In the genomic region with DNA sequence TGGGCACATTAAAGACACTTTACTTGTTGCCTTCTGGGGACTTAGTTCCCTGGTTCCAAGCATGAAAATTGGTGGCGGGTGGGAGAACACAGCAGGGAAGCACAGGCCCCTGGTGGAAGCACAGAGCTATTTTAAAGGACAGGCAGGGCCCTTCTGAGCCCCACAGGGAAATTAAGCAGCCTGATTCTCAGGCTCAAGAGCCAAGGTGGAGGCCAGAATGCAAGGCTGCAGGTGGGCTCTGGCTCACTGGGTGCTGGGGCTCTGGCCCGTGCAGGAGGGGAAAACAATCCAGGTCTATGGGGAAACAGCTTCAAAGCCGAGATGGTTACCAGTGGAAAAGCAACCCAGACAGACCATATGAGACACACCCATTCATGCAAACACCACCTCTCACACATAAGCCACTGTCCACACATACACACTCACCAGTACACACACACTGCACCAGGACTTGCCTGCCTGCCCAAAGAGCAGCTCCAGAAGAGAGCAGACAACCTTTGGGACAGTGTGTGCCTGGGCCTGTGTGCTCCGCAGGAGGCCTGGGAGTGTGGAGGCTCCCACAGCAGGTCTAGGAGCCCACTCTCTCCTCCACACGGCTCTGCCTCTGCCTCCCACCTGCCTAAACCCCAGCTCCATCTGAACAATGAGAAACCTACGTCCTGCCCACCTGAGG, we compare ENCODE assay signal across 13 cellular contexts. TPM values are rescaled to one million over a fixed set of nuclear protein-coding genes. Genes with fewer than 3 reads are reported as not detected.
DNase-seq lines count a peak whose midpoint lies in the region; ATAC-seq and TF ChIP-seq lines count a peak whose summit lies in the region.
"Had no signal": no experiment of that assay in that cellular context is flagged by ENCODE, and none has a peak within 500 bp of the region (broad histone marks: within the 10 kb centered on the region; RNA-seq: fewer than 3 reads in every experiment).

No MANE protein-coding gene starts in this region.

- ATAC-seq in HG02870 (IDR thresholded peaks at IDR 0.05; ENCODE audit: unreplicated experiment), result no peak

- peak overlapping the region; percentile 51; the same call in 1 of the 2 replicates for H3K9ac ChIP-seq in OCI-LY1 (ENCODE audit: low read length)
- H3K9ac ChIP-seq in subcutaneous abdominal adipose tissue (ENCODE audit: low read length in 5 of 5), result peak overlapping the region in 3 of 5 donors; percentile 7 to 60 (median 54)

- no peaks in the 10 kb centered on the region for H3K9me3 ChIP-seq in OCI-LY1 (ENCODE audit: low read length)
- no peaks in the 10 kb centered on the region for H3K9me3 ChIP-seq in left ventricle myocardium inferior (replicated peaks)
- H3K9me3 ChIP-seq in subcutaneous abdominal adipose tissue (ENCODE audit: control insufficient read depth in 5 of 5, low read length in 5 of 5), result no peaks in the 10 kb centered on the region
- H3K9me3 ChIP-seq: ovary had no signal

- H3K4me1 ChIP-seq in OCI-LY1 (ENCODE audit: insufficient read depth, low read length, severe bottlenecking) (peaks cover 55% of the 10 kb centered on the region), left ventricle myocardium inferior (peaks cover 98% of the 10 kb centered on the region), subcutaneous abdominal adipose tissue (ENCODE audit: control insufficient read depth in 5 of 5, insufficient read depth in 5 of 5, low read length in 5 of 5) (peaks cover 11 to 68% (median 61%) of the 10 kb centered on the region in 5 donors)

- H3K9me2 ChIP-seq in OCI-LY1 (ENCODE audit: low read depth, low read length), result no peaks in the 10 kb centered on the region

- TF ChIP-seq CTCF in OCI-LY1 (IDR thresholded peaks at IDR 0.05; ENCODE audit: low read length) (no peak), left ventricle myocardium inferior (IDR thresholded peaks at IDR 0.05; ENCODE audit: borderline replicate concordance) (no peak), GM20000 (IDR thresholded peaks at IDR 0.05; ENCODE audit: extremely low read depth, missing control alignments) (no peak)

- H2AFZ ChIP-seq in OCI-LY1 (ENCODE audit: low read length), result no peak overlapping the region

- intact Hi-C loops in left ventricle myocardium inferior (cut with micrococcal nuclease), result no loop called here

- H3K27me3 ChIP-seq in OCI-LY1 (ENCODE audit: insufficient read depth, low read length) (no peaks in the 10 kb centered on the region), left ventricle myocardium inferior (ENCODE audit: low read depth) (no peaks in the 10 kb centered on the region), subcutaneous abdominal adipose tissue (ENCODE audit: control insufficient read depth in 5 of 5, insufficient read depth in 4 of 5, low read length in 5 of 5) (no peaks in the 10 kb centered on the region)
- H3K27me3 ChIP-seq: ovary had no signal

- H3F3A ChIP-seq in OCI-LY1 (ENCODE audit: insufficient read depth, low read length), result no peaks in the 10 kb centered on the region

- in situ Hi-C loops in KBM-7 (cut with MboI; ENCODE audit: low pct_unique_long_range_greater_than_20kb, low sequenced_read_pairs), result no loop called here

- no peaks in the 10 kb centered on the region for H3K79me2 ChIP-seq in OCI-LY1 (ENCODE audit: insufficient read depth, low read length)

- peak; percentile 66 for DNase-seq in NCI-H146 (lab: John Stamatoyannopoulos, UW)
- no peak for DNase-seq in NCI-H146 treated with DMSO at 0.1 percent for 48 hours (lab: John Stamatoyannopoulos, UW; ENCODE audit: unreplicated experiment)
- DNase-seq in left ventricle myocardium inferior, result no peak
- DNase-seq in KBM-7, result no peak
- DNase-seq in GM20000 (ENCODE audit: low spot score), result no peak
- DNase-seq: 8988T, DMS53, NCI-H1436, ovary had no signal

- H3K4me2 ChIP-seq in OCI-LY1 (ENCODE audit: low read length), result peak overlapping the region; percentile 47

- H3K4me3 ChIP-seq in OCI-LY1 (ENCODE audit: low read depth, low read length, poor library complexity, severe bottlenecking) (peak overlapping the region; percentile 27), left ventricle myocardium inferior (peak overlapping the region; percentile 47), subcutaneous abdominal adipose tissue (ENCODE audit: low read depth in 1 of 5, low read length in 5 of 5) (no peak overlapping the region)
- H3K4me3 ChIP-seq: ovary had no signal

- H4K20me1 ChIP-seq in OCI-LY1 (ENCODE audit: insufficient read depth, low read length), result no peaks in the 10 kb centered on the region

- H3K27ac ChIP-seq in OCI-LY1 (ENCODE audit: low read depth, low read length, poor library complexity, severe bottlenecking) (peak overlapping the region; percentile 82), left ventricle myocardium inferior (replicated peaks) (peak overlapping the region; percentile 90), subcutaneous abdominal adipose tissue (ENCODE audit: low read depth, low read length) (peak overlapping the region; percentile 68)
- H3K27ac ChIP-seq: ovary had no signal

- H3K36me3 ChIP-seq in OCI-LY1 (ENCODE audit: insufficient read depth, low read length), result no peaks in the 10 kb centered on the region
- H3K36me3 ChIP-seq in left ventricle myocardium inferior, result peaks cover 6% of the 10 kb centered on the region
- peaks cover 0 to 9% (median 7%) of the 10 kb centered on the region in 5 donors for H3K36me3 ChIP-seq in subcutaneous abdominal adipose tissue (ENCODE audit: control insufficient read depth in 5 of 5, insufficient read depth in 5 of 5, low read length in 5 of 5)
- H3K36me3 ChIP-seq: ovary had no signal

RNA-seq across cellular contexts. Expression of gene TFEB, which starts 30.6 kb away (rescaled TPM):
- 39.9 TPM for total RNA-seq in left ventricle myocardium inferior

RNA-seq across cellular contexts. Expression of gene PGC, which starts 42.4 kb away (rescaled TPM):
- not detected for total RNA-seq in left ventricle myocardium inferior
- total RNA-seq: epithelial cell of proximal tubule had no signal

Comparison
In these comparisons a context has a peak if more than half of its experiments do, and no peak if none do; other contexts are left out.
1. H3K4me3 ChIP-seq: peak in OCI-LY1 (single experiment) and left ventricle myocardium inferior (single experiment); none in subcutaneous abdominal adipose tissue (0 of 5).
2. Peak in every context shown above with its lines, with median percentiles within 50 percentile points of each other: H3K27ac ChIP-seq.